In the genomic region with DNA sequence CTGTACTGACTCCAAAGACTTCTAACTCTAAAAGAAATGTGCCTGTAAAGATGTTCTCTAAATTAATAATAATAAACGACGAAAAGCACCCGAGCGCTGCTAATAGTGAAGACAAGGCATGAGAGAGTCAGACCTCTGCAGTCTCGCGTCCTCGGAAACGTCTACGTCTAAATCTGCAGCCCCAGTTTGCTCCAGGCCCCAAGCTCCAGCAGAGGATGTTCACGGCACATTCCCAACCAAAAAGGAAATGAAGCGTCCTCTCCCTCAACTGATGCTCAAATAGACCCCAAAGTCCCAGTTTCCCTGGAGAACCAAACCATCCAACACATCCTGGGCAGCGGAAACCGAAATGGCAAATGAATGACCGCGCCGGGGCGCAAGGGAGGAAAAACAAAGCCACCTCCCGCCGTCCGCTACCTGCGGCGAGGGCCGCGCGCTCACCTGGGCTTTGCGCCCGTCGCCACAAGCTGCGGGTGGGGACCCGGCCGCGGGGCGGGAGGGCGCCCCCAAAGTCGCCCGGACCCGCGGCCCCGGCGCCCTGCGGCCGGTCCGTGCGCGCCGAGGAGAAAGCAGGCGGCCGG, we compare ENCODE assay signal across 8 cellular contexts. TPM values are rescaled to one million over a fixed set of nuclear protein-coding genes. Genes with fewer than 3 reads are reported as not detected.
DNase-seq lines count a peak whose midpoint lies in the region; ATAC-seq and TF ChIP-seq lines count a peak whose summit lies in the region.

No MANE protein-coding gene starts in this region.

- no peaks in the 10 kb centered on the region for H3K36me3 Mint-ChIP-seq in WTC11

- H3K27ac ChIP-seq in neuronal stem cell (replicated peaks; ENCODE audit: low read length): peak overlapping the region; percentile 75

- peak overlapping the region; percentile 92 for H3K4me2 ChIP-seq in neuronal stem cell (ENCODE audit: insufficient read depth, low read length, poor library complexity, severe bottlenecking)

- no peak overlapping the region for H2AK5ac ChIP-seq in neuronal stem cell (ENCODE audit: low read depth, low read length)

- peaks cover 0 to 10% (median 0%) of the 10 kb centered on the region in 3 experiments for H3K27me3 ChIP-seq in neuronal stem cell (ENCODE audit: control insufficient read depth in 3 of 3, insufficient read depth in 3 of 3, low read depth in 1 of 3, low read length in 3 of 3)

- H4K8ac ChIP-seq in neuronal stem cell (ENCODE audit: low read depth, low read length): no peak overlapping the region

- no peaks in the 10 kb centered on the region for H3K79me1 ChIP-seq in neuronal stem cell (ENCODE audit: low read depth, low read length)

- peak; percentile 33 for ATAC-seq in GM21381 (IDR thresholded peaks at IDR 0.05; ENCODE audit: unreplicated experiment)
- peak; percentile 57 for ATAC-seq in WTC11

- H3K9me3 Mint-ChIP-seq in WTC11: no peaks in the 10 kb centered on the region

- H2BK5ac ChIP-seq in neuronal stem cell (ENCODE audit: low read length): no peak overlapping the region

- H3K4me1 ChIP-seq in neuronal stem cell (ENCODE audit: control insufficient read depth in 2 of 2, insufficient read depth in 1 of 2, low read depth in 1 of 2, low read length in 2 of 2): peaks cover 5 to 23% of the 10 kb centered on the region in 2 donors

- TF ChIP-seq CTCF in WTC11 (IDR thresholded peaks at IDR 0.05): no peak

- peak overlapping the region; percentile 83 for H3K9ac ChIP-seq in neuronal stem cell (ENCODE audit: low read depth, low read length, poor library complexity)

- H2BK15ac ChIP-seq in neuronal stem cell (ENCODE audit: low read length): no peak overlapping the region

- no peak overlapping the region for H3K4ac ChIP-seq in neuronal stem cell (ENCODE audit: low read length)

- H4K91ac ChIP-seq in neuronal stem cell (ENCODE audit: low read depth, low read length, poor library complexity): no peak overlapping the region

- H3K4me1 Mint-ChIP-seq in WTC11: peaks cover 16% of the 10 kb centered on the region

- in situ Hi-C loops in Caki2 (cut with HindIII; ENCODE audit: low pct_unique_long_range_greater_than_20kb, low sequenced_read_pairs): no loop called here

- H3K18ac ChIP-seq in neuronal stem cell (ENCODE audit: low read length): peak overlapping the region; percentile 44

- DNase-seq in Caki2 (ENCODE audit: low read depth) (peak; percentile 69), Kasumi-1 (lab: John Stamatoyannopoulos, UW) (peak; percentile 33 to 50), WTC11 (ENCODE audit: low spot score) (peak; percentile 64), globus pallidus (ENCODE audit: low spot score) (peak; percentile 70), neuronal stem cell (ENCODE audit: low spot score) (peak; percentile 41), cerebellar nuclear complex (lab: John Stamatoyannopoulos, UW) (no peak), NCI-H226 (no peak)

- peak overlapping the region; percentile 83 to 88 for H3K4me3 ChIP-seq in neuronal stem cell (ENCODE audit: low read length in 2 of 2)

- POLR2A ChIA-PET in WTC11 (lab: Charles Lee): interaction anchor here (0.5 to 0.9 kb wide), 2 partner anchors 47 to 80 kb away, joined by 3 read pairs; partner anchors contain the start of gene CCDC150

- H3K27ac Mint-ChIP-seq in WTC11: 0 out of 2 replicates have a peak overlapping the region, but pooled peaks have one; percentile 38

- no peaks in the 10 kb centered on the region for H3K36me3 ChIP-seq in neuronal stem cell (replicated peaks in 1 of 2; ENCODE audit: control insufficient read depth in 2 of 2, insufficient read depth in 2 of 2, low read length in 2 of 2)

- H3K14ac ChIP-seq in neuronal stem cell (ENCODE audit: low read length): no peak overlapping the region

- H3K9me3 ChIP-seq in neuronal stem cell (replicated peaks in 1 of 2; ENCODE audit: control insufficient read depth in 2 of 2, insufficient read depth in 1 of 2, low read depth in 1 of 2, low read length in 2 of 2): no peaks in the 10 kb centered on the region

- peak overlapping the region; percentile 99 for H2AFZ ChIP-seq in neuronal stem cell (ENCODE audit: low read length)

- peak overlapping the region; percentile 87 for H3K4me3 Mint-ChIP-seq in WTC11

- no CpG with 5 or more reads among the region's 48 CpGs for WGBS in neuronal stem cell (ENCODE audit: extremely low coverage in 2 of 2, insufficient read length in 2 of 2, insufficient replicate concordance in 1 of 2), 2 donors

- peak overlapping the region; percentile 68 for H3K23ac ChIP-seq in neuronal stem cell (ENCODE audit: low read depth, low read length, poor library complexity)

- H3K27me3 Mint-ChIP-seq in WTC11 (ENCODE audit: low read depth): peaks cover 55% of the 10 kb centered on the region

- no peak overlapping the region for H2BK12ac ChIP-seq in neuronal stem cell (ENCODE audit: low read length)

- H2BK120ac ChIP-seq in neuronal stem cell (ENCODE audit: low read depth, low read length): no peak overlapping the region

- CTCF ChIA-PET in WTC11 (lab: Charles Lee): no interaction called here

TF ChIP-seq in WTC11, 78 proteins besides CTCF, POLR2A, EP300 and RAD21 (continues in another document):
- no peak for TF ChIP-seq USF2 (CRISPR knock-in tag; IDR thresholded peaks at IDR 0.05)
- no peak for TF ChIP-seq TEAD4 (CRISPR knock-in tag; IDR thresholded peaks at IDR 0.05)
- TF ChIP-seq ATF1 (CRISPR knock-in tag; IDR thresholded peaks at IDR 0.05): no peak
- no peak for TF ChIP-seq GTF2I (CRISPR knock-in tag; conservative IDR thresholded peaks at IDR 0.05)
- no peak for TF ChIP-seq CREM (CRISPR knock-in tag; IDR thresholded peaks at IDR 0.05)
- TF ChIP-seq ZNF138 (CRISPR knock-in tag; conservative IDR thresholded peaks at IDR 0.05): no peak
- no peak; the same call in 1 of the 2 replicates for TF ChIP-seq ZNF219 (CRISPR knock-in tag; IDR thresholded peaks at IDR 0.05; ENCODE audit: borderline replicate concordance)
- no peak for TF ChIP-seq ZNF232 (CRISPR knock-in tag; IDR thresholded peaks at IDR 0.05)
- TF ChIP-seq IRF1 (CRISPR knock-in tag; IDR thresholded peaks at IDR 0.05): no peak
- peak; percentile 91 for TF ChIP-seq ZNF423 (CRISPR knock-in tag; IDR thresholded peaks at IDR 0.05)
- TF ChIP-seq ZNF317 (CRISPR knock-in tag; IDR thresholded peaks at IDR 0.05; ENCODE audit: borderline replicate concordance, low read depth): no peak
- TF ChIP-seq HMGA2 (CRISPR knock-in tag; IDR thresholded peaks at IDR 0.05): no peak
- TF ChIP-seq, protein P1, sequence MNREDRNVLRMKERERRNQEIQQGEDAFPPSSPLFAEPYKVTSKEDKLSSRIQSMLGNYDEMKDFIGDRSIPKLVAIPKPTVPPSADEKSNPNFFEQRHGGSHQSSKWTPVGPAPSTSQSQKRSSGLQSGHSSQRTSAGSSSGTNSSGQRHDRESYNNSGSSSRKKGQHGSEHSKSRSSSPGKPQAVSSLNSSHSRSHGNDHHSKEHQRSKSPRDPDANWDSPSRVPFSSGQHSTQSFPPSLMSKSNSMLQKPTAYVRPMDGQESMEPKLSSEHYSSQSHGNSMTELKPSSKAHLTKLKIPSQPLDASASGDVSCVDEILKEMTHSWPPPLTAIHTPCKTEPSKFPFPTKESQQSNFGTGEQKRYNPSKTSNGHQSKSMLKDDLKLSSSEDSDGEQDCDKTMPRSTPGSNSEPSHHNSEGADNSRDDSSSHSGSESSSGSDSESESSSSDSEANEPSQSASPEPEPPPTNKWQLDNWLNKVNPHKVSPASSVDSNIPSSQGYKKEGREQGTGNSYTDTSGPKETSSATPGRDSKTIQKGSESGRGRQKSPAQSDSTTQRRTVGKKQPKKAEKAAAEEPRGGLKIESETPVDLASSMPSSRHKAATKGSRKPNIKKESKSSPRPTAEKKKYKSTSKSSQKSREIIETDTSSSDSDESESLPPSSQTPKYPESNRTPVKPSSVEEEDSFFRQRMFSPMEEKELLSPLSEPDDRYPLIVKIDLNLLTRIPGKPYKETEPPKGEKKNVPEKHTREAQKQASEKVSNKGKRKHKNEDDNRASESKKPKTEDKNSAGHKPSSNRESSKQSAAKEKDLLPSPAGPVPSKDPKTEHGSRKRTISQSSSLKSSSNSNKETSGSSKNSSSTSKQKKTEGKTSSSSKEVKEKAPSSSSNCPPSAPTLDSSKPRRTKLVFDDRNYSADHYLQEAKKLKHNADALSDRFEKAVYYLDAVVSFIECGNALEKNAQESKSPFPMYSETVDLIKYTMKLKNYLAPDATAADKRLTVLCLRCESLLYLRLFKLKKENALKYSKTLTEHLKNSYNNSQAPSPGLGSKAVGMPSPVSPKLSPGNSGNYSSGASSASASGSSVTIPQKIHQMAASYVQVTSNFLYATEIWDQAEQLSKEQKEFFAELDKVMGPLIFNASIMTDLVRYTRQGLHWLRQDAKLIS (CRISPR knock-in tag; IDR thresholded peaks at IDR 0.05; ENCODE audit: borderline replicate concordance): no peak
- TF ChIP-seq PRRX2 (CRISPR knock-in tag; IDR thresholded peaks at IDR 0.05): 0 out of 2 replicates have a peak, but pooled peaks have one; percentile 15
- TF ChIP-seq ZNF416 (CRISPR knock-in tag; IDR thresholded peaks at IDR 0.05): no peak

RNA-seq across cellular contexts. Expression of gene HECW2, which starts 0.9 kb away (rescaled TPM):
- 6.0 and 8.1 TPM in 2 replicates for total RNA-seq in Caki2 (2014; rRNA removed; shearing (Covaris generic); ENCODE audit: low replicate concordance)
- 3.0 to 4.1 TPM (median 3.3 TPM) in 3 replicates for total RNA-seq in WTC11 (2021)
- polyA plus RNA-seq in neuronal stem cell (2013, experiment 1 of 2): 2.3 TPM
- 2.2 TPM for polyA plus RNA-seq in neuronal stem cell (2013, experiment 2 of 2)

RNA-seq across cellular contexts. Expression of gene CCDC150, which starts 47.1 kb away (rescaled TPM):
- total RNA-seq in Caki2 (2014; rRNA removed; shearing (Covaris generic); ENCODE audit: low replicate concordance): 4.9 and 23.5 TPM in 2 replicates
- total RNA-seq in WTC11 (2021): 37.1 to 43.0 TPM (median 38.2 TPM) in 3 replicates
- polyA plus RNA-seq in neuronal stem cell (2013, experiment 1 of 2): 21.8 TPM
- polyA plus RNA-seq in neuronal stem cell (2013, experiment 2 of 2): 22.5 TPM

Comparison
In these comparisons a context has a peak if more than half of its experiments do, and no peak if none do; other contexts are left out.
1. DNase-seq: peak in Caki2 (single experiment), Kasumi-1 (2 of 2), WTC11 (single experiment), globus pallidus (single experiment) and neuronal stem cell (single experiment); none in cerebellar nuclear complex (0 of 2) and NCI-H226 (single experiment).